ENCODE assay signal across 7 cellular contexts in genomic region chr5:181205402-181205734, GRCh38. TPM values are rescaled to one million over a fixed set of nuclear protein-coding genes. Genes with fewer than 3 reads are reported as not detected.
DNase-seq lines count a peak whose midpoint lies in the region; TF ChIP-seq lines count a peak whose summit lies in the region.
"Had no signal": no experiment of that assay in that cellular context is flagged by ENCODE, and none has a peak within 500 bp of the region (broad histone marks: within the 10 kb centered on the region; RNA-seq: fewer than 3 reads in every experiment).

No MANE protein-coding gene starts in this region.

- peak; percentile 31 for DNase-seq in activated T-cell treated with anti-CD3 and anti-CD28 coated beads, Interleukin-2, amount 50 U/mL, for 1 hour
- DNase-seq in activated T-cell treated with anti-CD3 and anti-CD28 coated beads, Interleukin-2, amount 50 U/mL, for 48 hours: no peak
- DNase-seq in hepatocyte (ENCODE audit: low spot score): no peak
- no peak for DNase-seq in transverse colon
- DNase-seq in dermis blood vessel endothelial cell: no peak
- DNase-seq in NCI-H2107 treated with DMSO at 0.1 percent for 48 hours (lab: John Stamatoyannopoulos, UW; ENCODE audit: unreplicated experiment): no peak
- DNase-seq: NCI-H82 had no signal

- H3K4me3 ChIP-seq in hepatocyte: peak overlapping the region; percentile 53
- H3K4me3 ChIP-seq in transverse colon: peak overlapping the region; percentile 41 to 69 (median 52)

- no peak for TF ChIP-seq EP300 in transverse colon (IDR thresholded peaks at IDR 0.05; ENCODE audit: low read depth)

- H3K9me2 ChIP-seq in hepatocyte (replicated peaks; ENCODE audit: insufficient read depth): no peaks in the 10 kb centered on the region

- TF ChIP-seq POLR2A in transverse colon (IDR thresholded peaks at IDR 0.05): no peak

- peak overlapping the region; percentile 100 for H3K4me2 ChIP-seq in hepatocyte

- H3K9me3 ChIP-seq in hepatocyte (ENCODE audit: low read depth) (no peaks in the 10 kb centered on the region), transverse colon (no peaks in the 10 kb centered on the region)

- no peaks in the 10 kb centered on the region for H3K36me3 ChIP-seq in hepatocyte (replicated peaks; ENCODE audit: insufficient read depth, low read depth)
- H3K36me3 ChIP-seq in transverse colon: no peaks in the 10 kb centered on the region

- TF ChIP-seq CTCF in hepatocyte (IDR thresholded peaks at IDR 0.05; ENCODE audit: poor library complexity) (no peak), transverse colon (IDR thresholded peaks at IDR 0.05) (no peak)

- peak overlapping the region; percentile 62 for H2AFZ ChIP-seq in hepatocyte

- no peaks in the 10 kb centered on the region for H4K20me1 ChIP-seq in hepatocyte (ENCODE audit: insufficient read depth, poor library complexity, severe bottlenecking)

- WGBS in hepatocyte (ENCODE audit: low lambda C conversion rate, missing lambda C conversion rate): 4% methylated on average over 26 of the region's 26 CpGs
- WGBS in transverse colon (ENCODE audit: low coverage in 1 of 2), 2 donors: 4 to 13% methylated on average over 5 to 23 of the region's 26 CpGs

- in situ Hi-C loops in transverse colon (cut with MboI; ENCODE audit: low pct_ligation_motif_present in 1 of 4, low pct_unique_long_range_greater_than_20kb in 1 of 4, low sequenced_read_pairs in 3 of 4): no loop called here

- intact Hi-C loops in transverse colon (cut with DNase I; ENCODE audit: low total_unique reads): no loop called here

- H3K4me1 ChIP-seq in hepatocyte (ENCODE audit: insufficient read depth) (peaks cover 20% of the 10 kb centered on the region), transverse colon (peaks cover 0 to 53% (median 32%) of the 10 kb centered on the region in 4 donors)

- H3K27ac ChIP-seq in hepatocyte: no peak overlapping the region
- H3K27ac ChIP-seq in transverse colon: peak overlapping the region; percentile 36 to 69 (median 62)

- H3K27me3 ChIP-seq in hepatocyte: peaks cover 30% of the 10 kb centered on the region
- H3K27me3 ChIP-seq in transverse colon: peaks cover 14% of the 10 kb centered on the region

- H3K79me2 ChIP-seq in hepatocyte: no peaks in the 10 kb centered on the region

RNA-seq across cellular contexts. Expression of gene TRIM7, which starts 0.4 kb away (rescaled TPM):
- total RNA-seq in hepatocyte: not detected in 2 replicates
- 0.35 TPM in 1 of 2 replicates, not detected in the other for polyA plus RNA-seq in hepatocyte
- total RNA-seq in transverse colon: 10 to 100 TPM in 1 of 4 donors, 1 to 10 TPM in 2, not detected in 1; 2.5 to 16.7 (median 7.5) TPM
- 2.7 and 5.2 TPM in 2 replicates for total RNA-seq in dermis blood vessel endothelial cell

RNA-seq across cellular contexts. Expression of gene TRIM41, which starts 17.7 kb away (rescaled TPM):
- total RNA-seq in hepatocyte (11.9 and 14.9 TPM in 2 replicates), transverse colon (10 to 100 TPM; 17.9 to 23.9 (median 18.7) TPM), dermis blood vessel endothelial cell (9.0 and 9.2 TPM in 2 replicates)
- polyA plus RNA-seq in hepatocyte: 1.7 and 2.0 TPM in 2 replicates

RNA-seq across cellular contexts. Expression of gene RACK1, which starts 38.3 kb away (rescaled TPM):
- total RNA-seq in hepatocyte (2,199 and 2,553 TPM in 2 replicates), transverse colon (1,000 to 10,000 TPM; 1,633 to 1,930 (median 1,753) TPM), dermis blood vessel endothelial cell (4,132 and 4,370 TPM in 2 replicates)
- polyA plus RNA-seq in hepatocyte: 680 TPM in 2 replicates

RNA-seq across cellular contexts. Expression of gene TRIM52, which starts 55.6 kb away (rescaled TPM):
- total RNA-seq in hepatocyte: 6.1 and 13.2 TPM in 2 replicates
- 6.5 and 9.9 TPM in 2 replicates for polyA plus RNA-seq in hepatocyte
- 10 to 100 TPM; 14.7 to 24.3 (median 20.4) TPM for total RNA-seq in transverse colon
- 6.3 and 8.8 TPM in 2 replicates for total RNA-seq in dermis blood vessel endothelial cell

RNA-seq across cellular contexts. Expression of gene OR2V2, which starts 58.0 kb away (rescaled TPM):
- not detected in 2 replicates for total RNA-seq in hepatocyte
- not detected in 2 replicates for polyA plus RNA-seq in hepatocyte
- not detected for total RNA-seq in transverse colon
- not detected in 2 replicates for total RNA-seq in dermis blood vessel endothelial cell
